ENCODE assay signal across 10 cellular contexts in the genomic region with DNA sequence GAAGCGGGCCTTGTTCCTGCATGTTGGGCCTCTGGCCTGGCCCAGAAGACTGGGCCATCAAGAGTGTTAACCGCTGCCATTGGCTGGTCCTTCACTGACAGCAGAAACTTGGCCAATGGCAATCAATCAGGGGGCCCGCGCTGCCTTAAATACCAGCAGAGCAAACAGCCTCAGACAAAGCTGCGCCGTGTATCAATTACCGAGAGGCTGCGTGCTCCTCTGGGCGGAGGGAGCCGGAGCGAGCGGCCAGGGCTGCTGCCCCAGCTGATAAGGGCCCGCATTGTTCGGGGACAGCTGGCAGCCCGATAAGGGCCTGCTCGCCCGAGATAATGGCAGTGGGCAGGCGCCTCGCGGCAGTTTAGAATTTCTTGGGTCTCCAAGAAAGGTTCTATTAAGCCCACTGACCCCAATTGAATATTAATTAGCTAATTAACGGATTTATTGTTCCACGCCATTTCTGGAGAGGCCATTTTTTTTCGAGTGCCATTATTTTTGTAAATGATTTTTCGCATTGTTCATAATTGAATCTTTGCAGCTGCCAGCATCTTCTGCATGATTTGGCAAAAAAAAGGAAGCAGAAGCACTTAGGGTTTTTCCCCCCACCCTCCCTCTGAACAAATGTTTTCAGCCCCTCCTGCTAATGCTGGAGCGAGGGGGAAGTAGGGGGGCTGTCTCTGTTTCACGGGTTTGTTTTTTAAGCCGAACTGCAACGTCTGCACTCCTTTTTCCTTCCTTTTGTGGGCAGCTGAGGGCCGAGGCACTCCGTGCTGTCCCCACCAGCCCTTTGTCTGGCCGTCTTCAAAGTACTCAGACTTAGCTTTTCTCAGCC. TPM values are rescaled to one million over a fixed set of nuclear protein-coding genes. Genes with fewer than 3 reads are reported as not detected.
DNase-seq lines count a peak whose midpoint lies in the region; ATAC-seq, FAIRE-seq and TF ChIP-seq lines count a peak whose summit lies in the region.
"Had no signal": no experiment of that assay in that cellular context is flagged by ENCODE, and none has a peak within 500 bp of the region (broad histone marks: within the 10 kb centered on the region; RNA-seq: fewer than 3 reads in every experiment).

No MANE protein-coding gene starts in this region.

- H3K9me3 ChIP-seq in right lobe of liver (no peaks in the 10 kb centered on the region), HepG2 (ENCODE audit: low read length) (no peaks in the 10 kb centered on the region), aorta (ENCODE audit: control insufficient read depth, low read length) (no peaks in the 10 kb centered on the region)
- H3K9me3 ChIP-seq: SJSA1 had no signal

- CTCF ChIA-PET in HepG2 (lab: Yijun Ruan, JAX; ENCODE audit: low intra/inter-chr PET ratio, low total read pairs) = no interaction called here

- TF ChIP-seq RAD21 in HepG2 (CRISPR knock-in tag; IDR thresholded peaks at IDR 0.05) = no peak

- no peaks in the 10 kb centered on the region for H4K20me1 ChIP-seq in HepG2 (ENCODE audit: insufficient read depth, low read length)

- POLR2A ChIA-PET in HepG2 (lab: Yijun Ruan, JAX) = no interaction called here

- no peaks in the 10 kb centered on the region for H3K79me2 ChIP-seq in HepG2 (ENCODE audit: insufficient read depth, low read length)

- H2AFZ ChIP-seq in HepG2 (ENCODE audit: low read length) = no peak overlapping the region

- intact Hi-C loops in right lobe of liver (cut with DNase I) = no loop called here
- intact Hi-C loops in HepG2 (cut with micrococcal nuclease; ENCODE audit: unreplicated experiment) = no loop called here
- intact Hi-C loops in aorta (cut with DNase I) = no loop called here

- H3K27ac ChIP-seq in right lobe of liver (peak overlapping the region in 1 of 3 donors; percentile 33), HepG2 (ENCODE audit: extremely low read length, insufficient read depth, low read length) (no peak overlapping the region), caudate nucleus (ENCODE audit: low read depth, low read length) (peak overlapping the region; percentile 69), aorta (ENCODE audit: low read depth in 1 of 2, low read length in 2 of 2) (no peak overlapping the region)
- H3K27ac ChIP-seq: SJSA1 had no signal

- H3K4me2 ChIP-seq in HepG2 (ENCODE audit: low read depth, low read length) = no peak overlapping the region

- no peak for TF ChIP-seq POLR2A in right lobe of liver (IDR thresholded peaks at IDR 0.05)
- no peak for TF ChIP-seq POLR2A in HepG2 (IDR thresholded peaks at IDR 0.05; ENCODE audit: insufficient read depth in 1 of 2, low read depth in 2 of 2, low read length in 2 of 2)

- H3K36me3 ChIP-seq in right lobe of liver (no peaks in the 10 kb centered on the region), HepG2 (replicated peaks in 1 of 2; ENCODE audit: control insufficient read depth in 1 of 2, insufficient read depth in 2 of 2, low read length in 2 of 2) (no peaks in the 10 kb centered on the region), aorta (ENCODE audit: control insufficient read depth in 1 of 2, insufficient read depth in 2 of 2, low read length in 1 of 2) (no peaks in the 10 kb centered on the region)
- H3K36me3 ChIP-seq: SJSA1 had no signal

- WGBS in right lobe of liver (ENCODE audit: insufficient coverage, low coverage, low lambda C conversion rate, missing lambda C conversion rate) = 11% methylated on average over 16 of the region's 31 CpGs
- WGBS in HepG2 (ENCODE audit: low lambda C conversion rate) = 40% methylated on average over 23 of the region's 31 CpGs
- 20 to 25% methylated on average over 31 of the region's 31 CpGs for WGBS in aorta, 2 donors

- TF ChIP-seq EP300 in HepG2 (IDR thresholded peaks at IDR 0.05; ENCODE audit: low read depth in 2 of 2, low read length in 2 of 2) (no peak), HepG2 (CRISPR knock-in tag; IDR thresholded peaks at IDR 0.05; ENCODE audit: borderline replicate concordance) (no peak)

- no peak overlapping the region for H3K9ac ChIP-seq in HepG2 (ENCODE audit: insufficient read depth, low read depth, low read length)

- H3K27me3 ChIP-seq in right lobe of liver (no peaks in the 10 kb centered on the region), HepG2 (ENCODE audit: control insufficient read depth in 1 of 2, insufficient read depth in 2 of 2, low read length in 2 of 2) (peaks cover 3 to 46% of the 10 kb centered on the region in 2 experiments; a peak in 3 of 5 replicates), aorta (ENCODE audit: control insufficient read depth in 1 of 2, insufficient read depth in 2 of 2, low read length in 1 of 2) (no peaks in the 10 kb centered on the region)
- H3K27me3 ChIP-seq: SJSA1 had no signal

- no peak overlapping the region for H3K4me3 ChIP-seq in right lobe of liver
- H3K4me3 ChIP-seq in HepG2 (replicated peaks in 1 of 3; ENCODE audit: insufficient read depth in 1 of 3, low read depth in 2 of 3, low read length in 3 of 3) = no peak overlapping the region
- no peak overlapping the region for H3K4me3 ChIP-seq in aorta (ENCODE audit: low read length in 2 of 2)
- H3K4me3 ChIP-seq: SJSA1 had no signal

- in situ Hi-C loops in HepG2 (cut with HindIII; ENCODE audit: extremely low pct_ligation_motif_present, low pct_unique_long_range_greater_than_20kb) = no loop called here

- DNase-seq in right lobe of liver (peak in 1 of 3 donors; percentile 46), HepG2 (ENCODE audit: low spot score) (no peak), caudate nucleus (lab: John Stamatoyannopoulos, UW) (peak in 53 of 61 donors; percentile 15 to 85 (median 61)), midbrain (lab: John Stamatoyannopoulos, UW) (peak; percentile 82), aorta (peak in 1 of 2 donors; percentile 73), activated gamma-delta T cell treated with Interleukin-2 at 50 U/mL for 16 hours (no peak), GM03348 (ENCODE audit: low spot score) (no peak)
- no peak for DNase-seq in stimulated activated naive CD4-positive, alpha-beta T cell (lab: John Stamatoyannopoulos, UW)
- DNase-seq: effector CD8-positive, alpha-beta T cell had no signal

- BruUV-seq in HepG2 (replicated peaks; lab: Mats Ljungman, UMichigan) = no TSS peak

- no peak for TF ChIP-seq CTCF in right lobe of liver (IDR thresholded peaks at IDR 0.05)
- TF ChIP-seq CTCF in HepG2 (CRISPR knock-in tag; IDR thresholded peaks at IDR 0.05) = no peak

- ATAC-seq in right lobe of liver (peak; percentile 57 to 75 (median 61)), HepG2 (no peak), aorta (ENCODE audit: low FRiP score) (peak; percentile 54)

- H3K4me1 ChIP-seq in right lobe of liver = no peaks in the 10 kb centered on the region
- no peaks in the 10 kb centered on the region for H3K4me1 ChIP-seq in HepG2 (ENCODE audit: insufficient read depth, low read length)
- H3K4me1 ChIP-seq in aorta (ENCODE audit: control insufficient read depth in 1 of 2, insufficient read depth in 2 of 2, low read length in 2 of 2) = no peaks in the 10 kb centered on the region
- H3K4me1 ChIP-seq: SJSA1 had no signal

- FAIRE-seq in HepG2 (lab: Jason Lieb, UNC) = no peak

RNA-seq across cellular contexts. Expression of gene RIC3, which starts 37.6 kb away (rescaled TPM):
- total RNA-seq in right lobe of liver (1 to 10 TPM; 1.4 to 7.3 (median 3.6) TPM), HepG2 (2016; rRNA removed; fragmentation: Illumina TruSeq; extraction: Trizol) (not detected in 2 replicates), aorta (10 to 100 TPM in 1 of 2 donors, 1 to 10 TPM in 1; 7.8 to 13.1 TPM)
- total RNA-seq in HepG2 (2016; cell fraction: cytosol; rRNA removed; fragmentation: Illumina TruSeq; extraction: Trizol; ENCODE audit: low read depth) = not detected in 2 replicates
- total RNA-seq in HepG2 (2016; cell fraction: insoluble cytoplasmic fraction; rRNA removed; fragmentation: Illumina TruSeq; extraction: Trizol) = not detected in 2 replicates
- not detected in 2 replicates for total RNA-seq in HepG2 (2016; cell fraction: membrane; rRNA removed; fragmentation: Illumina TruSeq; extraction: Trizol)
- total RNA-seq in HepG2 (2016; cell fraction: nucleus; rRNA removed; fragmentation: Illumina TruSeq; extraction: Trizol) = not detected in 2 replicates
- polyA plus RNA-seq in HepG2 (2011; rRNA removed) (not detected in 2 replicates), aorta (1 to 10 TPM; 2.9 to 8.3 TPM)
- polyA plus RNA-seq in HepG2 (2011; cell fraction: cytosol; rRNA removed) = not detected in 2 replicates
- polyA plus RNA-seq in HepG2 (2011; cell fraction: nucleus; rRNA removed) = not detected in 2 replicates
- polyA plus RNA-seq in HepG2 (2012) = not detected in 2 replicates
- polyA plus RNA-seq in HepG2 (2016; cell fraction: cytosol; fragmentation: Illumina TruSeq; extraction: Trizol; ENCODE audit: low read depth) = not detected in 2 replicates
- not detected in 2 replicates for polyA plus RNA-seq in HepG2 (2016; cell fraction: insoluble cytoplasmic fraction; fragmentation: Illumina TruSeq; extraction: Trizol; ENCODE audit: low read depth)
- polyA plus RNA-seq in HepG2 (2016; cell fraction: membrane; fragmentation: Illumina TruSeq; extraction: Trizol; ENCODE audit: low read depth) = not detected in 2 replicates
- polyA plus RNA-seq in HepG2 (2016; cell fraction: nucleus; fragmentation: Illumina TruSeq; extraction: Trizol; ENCODE audit: insufficient read depth, low read depth) = 0.40 TPM in 1 of 2 replicates, not detected in the other
- polyA minus RNA-seq in HepG2 (2011; rRNA and poly(A)+ RNA removed; ENCODE audit: low replicate concordance) = not detected in 2 replicates
- polyA minus RNA-seq in HepG2 (2011; cell fraction: cytosol; rRNA and poly(A)+ RNA removed) = not detected in 2 replicates
- not detected in 2 replicates for polyA minus RNA-seq in HepG2 (2011; cell fraction: nucleus; rRNA and poly(A)+ RNA removed)
- total RNA-seq: SJSA1 had no signal

RNA-seq across cellular contexts. Expression of gene LMO1, which starts 57.2 kb away (rescaled TPM):
- total RNA-seq in right lobe of liver (not detected), HepG2 (2016; rRNA removed; fragmentation: Illumina TruSeq; extraction: Trizol) (not detected in 2 replicates), aorta (not detected)
- total RNA-seq in HepG2 (2016; cell fraction: cytosol; rRNA removed; fragmentation: Illumina TruSeq; extraction: Trizol; ENCODE audit: low read depth) = not detected in 2 replicates
- total RNA-seq in HepG2 (2016; cell fraction: insoluble cytoplasmic fraction; rRNA removed; fragmentation: Illumina TruSeq; extraction: Trizol) = not detected in 2 replicates
- total RNA-seq in HepG2 (2016; cell fraction: membrane; rRNA removed; fragmentation: Illumina TruSeq; extraction: Trizol) = not detected in 2 replicates
- not detected in 2 replicates for total RNA-seq in HepG2 (2016; cell fraction: nucleus; rRNA removed; fragmentation: Illumina TruSeq; extraction: Trizol)
- polyA plus RNA-seq in HepG2 (2011; rRNA removed) (not detected in 2 replicates), aorta (not detected)
- polyA plus RNA-seq in HepG2 (2011; cell fraction: cytosol; rRNA removed) = not detected in 2 replicates
- not detected in 2 replicates for polyA plus RNA-seq in HepG2 (2011; cell fraction: nucleus; rRNA removed)
- not detected in 2 replicates for polyA plus RNA-seq in HepG2 (2012)
- not detected in 2 replicates for polyA plus RNA-seq in HepG2 (2016; cell fraction: cytosol; fragmentation: Illumina TruSeq; extraction: Trizol; ENCODE audit: low read depth)
- polyA plus RNA-seq in HepG2 (2016; cell fraction: insoluble cytoplasmic fraction; fragmentation: Illumina TruSeq; extraction: Trizol; ENCODE audit: low read depth) = not detected in 2 replicates
- not detected in 2 replicates for polyA plus RNA-seq in HepG2 (2016; cell fraction: membrane; fragmentation: Illumina TruSeq; extraction: Trizol; ENCODE audit: low read depth)
- not detected in 2 replicates for polyA plus RNA-seq in HepG2 (2016; cell fraction: nucleus; fragmentation: Illumina TruSeq; extraction: Trizol; ENCODE audit: insufficient read depth, low read depth)
- polyA minus RNA-seq in HepG2 (2011; rRNA and poly(A)+ RNA removed; ENCODE audit: low replicate concordance) = 1.9 TPM in 1 of 2 replicates, not detected in the other
- not detected in 2 replicates for polyA minus RNA-seq in HepG2 (2011; cell fraction: cytosol; rRNA and poly(A)+ RNA removed)
- not detected in 2 replicates for polyA minus RNA-seq in HepG2 (2011; cell fraction: nucleus; rRNA and poly(A)+ RNA removed)
- total RNA-seq: SJSA1 had no signal

Comparison
In these comparisons a context has a peak if more than half of its experiments do, and no peak if none do; other contexts are left out.
1. DNase-seq: peak in caudate nucleus (53 of 61) and midbrain (single experiment); none in HepG2 (single experiment), activated gamma-delta T cell treated with Interleukin-2 at 50 U/mL for 16 hours (single experiment), GM03348 (single experiment) and stimulated activated naive CD4-positive, alpha-beta T cell (0 of 6).